Comparison of ENCODE assay signal across 22 cellular contexts in genomic region chr6:80976336-80976735, GRCh38.
DNase-seq lines count a peak whose midpoint lies in the region; ATAC-seq and TF ChIP-seq lines count a peak whose summit lies in the region.
"Had no signal": no experiment of that assay in that cellular context is flagged by ENCODE, and none has a peak within 500 bp of the region (broad histone marks: within the 10 kb centered on the region; RNA-seq: fewer than 3 reads in every experiment).

No MANE protein-coding gene starts in this region.

- 79% methylated on average over 3 of the region's 3 CpGs for WGBS in smooth muscle cell (ENCODE audit: low lambda C conversion rate)

- no peaks in the 10 kb centered on the region for H3K9me3 ChIP-seq in smooth muscle cell (replicated peaks; ENCODE audit: low read depth)
- H3K9me3 ChIP-seq: BE2C, SK-N-SH had no signal

- ATAC-seq in HG02938 (IDR thresholded peaks at IDR 0.05; ENCODE audit: unreplicated experiment) (no peak), HG02798 (IDR thresholded peaks at IDR 0.05; ENCODE audit: poor library complexity, unreplicated experiment) (no peak), HG03175 (IDR thresholded peaks at IDR 0.05; ENCODE audit: unreplicated experiment) (no peak)
- ATAC-seq: T-helper 17 cell had no signal

- no peak overlapping the region for H2AFZ ChIP-seq in smooth muscle cell (ENCODE audit: low read depth)

- no peaks in the 10 kb centered on the region for H3K79me2 ChIP-seq in smooth muscle cell (ENCODE audit: low read depth)

- H4K20me1 ChIP-seq in smooth muscle cell (ENCODE audit: low read depth), result no peaks in the 10 kb centered on the region

- H3K36me3 ChIP-seq in smooth muscle cell (ENCODE audit: low read depth), result no peaks in the 10 kb centered on the region
- H3K36me3 ChIP-seq: BE2C had no signal

- H3K4me2 ChIP-seq in smooth muscle cell, result no peak overlapping the region
- H3K4me2 ChIP-seq: SK-N-SH had no signal

- H3K27ac ChIP-seq in smooth muscle cell (ENCODE audit: low read depth), result no peak overlapping the region

- H3K4me3 ChIP-seq in epithelial cell of esophagus (ENCODE audit: low read length) (no peak overlapping the region), smooth muscle cell (no peak overlapping the region)

- TF ChIP-seq CTCF in epithelial cell of esophagus (IDR thresholded peaks at IDR 0.05; ENCODE audit: insufficient read depth, low read depth, low read length, missing control alignments) (no peak), smooth muscle cell (IDR thresholded peaks at IDR 0.05; ENCODE audit: borderline replicate concordance, insufficient read depth, poor library complexity, severe bottlenecking) (no peak)

- H3K9ac ChIP-seq in smooth muscle cell (ENCODE audit: low read depth), result no peak overlapping the region
- H3K9ac ChIP-seq: SK-N-SH had no signal

- DNase-seq in ELR (ENCODE audit: low read depth) (peak; percentile 8), HT1080 (ENCODE audit: low read depth) (peak; percentile 57), epithelial cell of esophagus (ENCODE audit: low read depth) (peak; percentile 6), smooth muscle cell (lab: John Stamatoyannopoulos, UW; ENCODE audit: unreplicated experiment) (no peak)
- DNase-seq: BE2C; Calu3; CD8-positive, alpha-beta memory T cell; GDM1; H7; KG1; NCI-H1092; NCI-H1436; NCI-H187 treated with DMSO at 0.1 percent for 48 hours; NCI-H2171 treated with DMSO at 0.1 percent for 48 hours; NCI-H524; NCI-H748 treated with DMSO at 0.1 percent for 48 hours; SK-N-SH; T-helper 17 cell; T1000 had no signal

- H3K4me1 ChIP-seq in smooth muscle cell (ENCODE audit: low read depth), result no peaks in the 10 kb centered on the region
- H3K4me1 ChIP-seq: BE2C had no signal

- H3K27me3 ChIP-seq in smooth muscle cell (ENCODE audit: low read depth), result no peaks in the 10 kb centered on the region
- H3K27me3 ChIP-seq: BE2C had no signal

- H3F3A ChIP-seq in smooth muscle cell (ENCODE audit: low read depth), result no peaks in the 10 kb centered on the region
